ENCODE assay signal across 8 cellular contexts in the genomic region with DNA sequence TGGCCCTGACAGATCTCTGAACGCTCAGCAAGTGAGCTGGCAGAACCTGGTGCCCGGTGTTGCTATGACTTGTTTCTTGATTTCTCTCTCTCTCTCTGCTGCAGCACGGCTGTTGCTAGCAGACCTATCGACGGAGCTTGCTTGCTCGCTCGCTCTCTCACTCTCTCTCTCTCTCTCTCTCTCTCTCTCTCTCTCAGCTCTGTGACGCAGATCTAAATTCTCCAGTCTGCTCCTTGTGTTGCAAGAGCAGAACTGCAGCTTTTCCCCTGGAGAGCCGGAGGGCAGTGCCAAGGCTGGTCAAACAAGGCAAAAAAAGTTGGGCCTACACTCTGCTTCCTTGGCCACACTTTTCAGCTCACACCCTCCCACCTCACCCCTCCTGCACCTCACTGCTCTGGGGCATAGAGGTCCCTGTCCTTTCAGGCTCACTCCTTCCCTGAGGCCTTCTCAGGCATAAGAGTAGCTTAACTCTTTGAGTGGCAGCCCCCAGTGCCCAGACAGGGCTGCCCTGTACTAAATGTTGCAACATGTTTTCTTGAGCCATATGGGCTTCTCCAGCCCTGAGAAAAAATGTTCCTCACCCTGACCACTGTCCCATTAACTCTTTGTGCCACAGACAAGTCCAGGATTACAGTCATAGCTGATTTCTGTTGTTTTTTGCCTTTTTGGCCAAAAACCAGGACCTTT.
DNase-seq lines count a peak whose midpoint lies in the region; ATAC-seq and TF ChIP-seq lines count a peak whose summit lies in the region.

No MANE protein-coding gene starts in this region.

- peaks cover 6% of the 10 kb centered on the region; the same call in 1 of the 2 replicates for H4K20me1 ChIP-seq in BLaER1

- in situ Hi-C loops in KBM-7 (cut with MboI; ENCODE audit: low pct_unique_long_range_greater_than_20kb, low sequenced_read_pairs): no loop called here

- H3K27ac ChIP-seq in BLaER1: no peak overlapping the region

- H3K9ac ChIP-seq in BLaER1: no peak overlapping the region

- peak; percentile 64 for TF ChIP-seq CTCF in kidney epithelial cell (IDR thresholded peaks at IDR 0.05; ENCODE audit: insufficient read depth, low read length, poor library complexity, severe bottlenecking)

- H3K4me3 ChIP-seq in BLaER1: no peak overlapping the region
- no peak overlapping the region for H3K4me3 ChIP-seq in kidney epithelial cell (ENCODE audit: low read depth, low read length)

- H3K9me3 ChIP-seq in BLaER1: no peaks in the 10 kb centered on the region

- ATAC-seq in GM19351 (IDR thresholded peaks at IDR 0.05; ENCODE audit: unreplicated experiment): peak; percentile 14

- peaks cover 75% of the 10 kb centered on the region for H3K4me1 ChIP-seq in BLaER1

- peak; percentile 46 for DNase-seq in KBM-7
- peak; percentile 63 for DNase-seq in activated CD4-positive, CD25-positive, alpha-beta regulatory T cell treated with anti-CD3 and anti-CD28 coated beads, Interleukin-2, amount 50 U/mL, for 72 hours
- DNase-seq in central memory CD4-positive, alpha-beta T cell: peak; percentile 81
- peak; percentile 93 for DNase-seq in kidney epithelial cell (ENCODE audit: low read depth)
- peak; percentile 61 for DNase-seq in stimulated activated CD4-positive, alpha-beta T cell treated with anti-CD3 and anti-CD28 coated beads, Interleukin-12 subunit alpha, Interleukin-12 subunit beta, amount 100 ng/mL, for 4 hours
- DNase-seq in NCI-H345 (lab: John Stamatoyannopoulos, UW): no peak

- no peaks in the 10 kb centered on the region for H3K27me3 ChIP-seq in BLaER1
- H3K27me3 ChIP-seq in kidney epithelial cell (ENCODE audit: control insufficient read depth, insufficient read depth, low read length): peaks cover 2% of the 10 kb centered on the region

- peak overlapping the region; percentile 72 for H3K4me2 ChIP-seq in BLaER1

- H3K36me3 ChIP-seq in BLaER1 (peaks cover 8% of the 10 kb centered on the region; the same call in 1 of the 2 replicates), kidney epithelial cell (ENCODE audit: control insufficient read depth, insufficient read depth, low read length) (no peaks in the 10 kb centered on the region)
